Comparison of ENCODE assay signal across 8 cellular contexts in the genomic region with DNA sequence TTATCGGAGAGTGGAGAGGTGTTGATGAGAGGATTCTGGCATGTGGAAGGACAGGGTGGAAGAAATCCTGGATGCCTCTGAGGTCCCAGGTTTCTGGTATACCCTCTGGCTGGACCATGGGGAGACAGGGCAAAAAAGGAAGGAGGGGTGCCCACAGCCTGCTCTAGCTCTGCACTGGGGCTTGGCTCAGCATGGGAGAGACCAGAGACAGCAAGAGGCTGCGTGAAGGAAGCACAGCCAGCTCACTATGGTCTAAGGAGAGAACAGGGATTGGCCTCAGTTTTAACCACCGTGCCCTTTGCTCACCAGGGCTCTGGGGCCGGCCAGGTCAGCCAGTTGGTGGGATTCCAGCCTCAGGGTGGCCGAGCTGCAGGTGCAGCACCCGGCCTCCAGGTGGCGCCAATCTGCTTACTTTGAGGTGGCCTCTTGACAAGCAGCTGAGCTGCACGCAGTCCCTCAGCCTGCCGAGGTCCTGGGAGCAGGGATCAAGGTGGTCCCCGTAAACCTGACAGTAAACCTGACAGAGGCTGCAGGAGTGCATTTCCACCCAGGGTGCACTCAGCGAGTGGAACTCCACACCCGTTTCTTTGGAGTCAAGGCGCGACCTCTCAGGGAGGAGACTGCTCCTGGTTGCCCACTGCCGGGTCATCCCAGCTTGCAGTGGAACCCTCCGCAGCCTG. TPM values are rescaled to one million over a fixed set of nuclear protein-coding genes. Genes with fewer than 3 reads are reported as not detected.
DNase-seq lines count a peak whose midpoint lies in the region; ATAC-seq and TF ChIP-seq lines count a peak whose summit lies in the region.

No MANE protein-coding gene starts in this region.

- no peak overlapping the region for H3K9ac ChIP-seq in fibroblast of lung (ENCODE audit: insufficient read depth, low read length)
- no peak overlapping the region for H3K9ac ChIP-seq in neuronal stem cell (ENCODE audit: low read depth, low read length, poor library complexity)
- no peak overlapping the region for H3K9ac ChIP-seq in subcutaneous abdominal adipose tissue (ENCODE audit: low read length in 5 of 5)

- no peak overlapping the region for H2BK15ac ChIP-seq in neuronal stem cell (ENCODE audit: low read length)

- no peak overlapping the region for H2BK12ac ChIP-seq in neuronal stem cell (ENCODE audit: low read length)

- no peak overlapping the region for H4K8ac ChIP-seq in neuronal stem cell (ENCODE audit: low read depth, low read length)

- peaks cover 16% of the 10 kb centered on the region for H3K4me1 Mint-ChIP-seq in activated T-cell treated with anti-CD3 and anti-CD28 coated beads, Interleukin-2, amount 50 U/mL, for 72 hours (ENCODE audit: low read depth)

- peaks cover 60% of the 10 kb centered on the region for H3K27me3 Mint-ChIP-seq in activated T-cell treated with anti-CD3 and anti-CD28 coated beads, Interleukin-2, amount 50 U/mL, for 72 hours (ENCODE audit: low read depth)

- H4K20me1 ChIP-seq in fibroblast of lung (ENCODE audit: control insufficient read depth, extremely low read depth, insufficient read depth, low read length), result no peaks in the 10 kb centered on the region

- H2BK120ac ChIP-seq in neuronal stem cell (ENCODE audit: low read depth, low read length), result no peak overlapping the region

- H3K18ac ChIP-seq in neuronal stem cell (ENCODE audit: low read length), result no peak overlapping the region

- H4K91ac ChIP-seq in neuronal stem cell (ENCODE audit: low read depth, low read length, poor library complexity), result no peak overlapping the region

- H3K27me3 ChIP-seq in Peyer's patch (peaks cover 0 to 8% of the 10 kb centered on the region in 2 donors), fibroblast of lung (ENCODE audit: control insufficient read depth, insufficient read depth, low read length) (no peaks in the 10 kb centered on the region), neuronal stem cell (ENCODE audit: control insufficient read depth in 3 of 3, insufficient read depth in 3 of 3, low read depth in 1 of 3, low read length in 3 of 3) (peaks cover 0 to 55% (median 21%) of the 10 kb centered on the region in 3 experiments), subcutaneous abdominal adipose tissue (ENCODE audit: control insufficient read depth in 5 of 5, insufficient read depth in 4 of 5, low read length in 5 of 5) (peaks cover 9 to 37% (median 13%) of the 10 kb centered on the region in 5 donors)

- no peak overlapping the region for H3K14ac ChIP-seq in neuronal stem cell (ENCODE audit: low read length)

- H3K4ac ChIP-seq in neuronal stem cell (ENCODE audit: low read length), result no peak overlapping the region

- H3K27ac Mint-ChIP-seq in activated T-cell treated with anti-CD3 and anti-CD28 coated beads, Interleukin-2, amount 50 U/mL, for 72 hours, result no peak overlapping the region

- H3K4me1 ChIP-seq in Peyer's patch, result peaks cover 0 to 20% (median 7%) of the 10 kb centered on the region in 4 donors
- H3K4me1 ChIP-seq in fibroblast of lung (ENCODE audit: control insufficient read depth, extremely low read depth, insufficient read depth, low read length), result peaks cover 4% of the 10 kb centered on the region
- peaks cover 6 to 9% of the 10 kb centered on the region in 2 donors for H3K4me1 ChIP-seq in neuronal stem cell (ENCODE audit: control insufficient read depth in 2 of 2, insufficient read depth in 1 of 2, low read depth in 1 of 2, low read length in 2 of 2)
- H3K4me1 ChIP-seq in subcutaneous abdominal adipose tissue (ENCODE audit: control insufficient read depth in 5 of 5, insufficient read depth in 5 of 5, low read length in 5 of 5), result peaks cover 0 to 16% (median 12%) of the 10 kb centered on the region in 5 donors

- H3K9me3 ChIP-seq in Peyer's patch (no peaks in the 10 kb centered on the region), fibroblast of lung (ENCODE audit: control insufficient read depth, insufficient read depth, low read depth, low read length) (no peaks in the 10 kb centered on the region), neuronal stem cell (replicated peaks in 1 of 2; ENCODE audit: control insufficient read depth in 2 of 2, insufficient read depth in 1 of 2, low read depth in 1 of 2, low read length in 2 of 2) (no peaks in the 10 kb centered on the region), subcutaneous abdominal adipose tissue (ENCODE audit: control insufficient read depth in 5 of 5, low read length in 5 of 5) (no peaks in the 10 kb centered on the region)

- H2AFZ ChIP-seq in fibroblast of lung (ENCODE audit: low read length), result no peak overlapping the region
- H2AFZ ChIP-seq in neuronal stem cell (ENCODE audit: low read length), result peak overlapping the region; percentile 25

- H3K9me3 Mint-ChIP-seq in activated T-cell treated with anti-CD3 and anti-CD28 coated beads, Interleukin-2, amount 50 U/mL, for 72 hours, result no peaks in the 10 kb centered on the region

- DNase-seq in DMS 273 (lab: John Stamatoyannopoulos, UW; ENCODE audit: unreplicated experiment) (peak; percentile 81), DMS 273 treated with DMSO at 0.1 percent for 48 hours (lab: John Stamatoyannopoulos, UW) (no peak), HUDEP-2 (lab: John Stamatoyannopoulos, UW; ENCODE audit: unreplicated experiment in 76 of 76) (peak in 69 of 76 experiments; percentile 1 to 80 (median 51)), Peyer's patch (peak; percentile 68 to 87 (median 81)), fibroblast of lung (ENCODE audit: low read depth in 2 of 2) (peak; percentile 61 to 72), neuronal stem cell (ENCODE audit: low spot score) (peak; percentile 76)
- DNase-seq in activated T-cell treated with anti-CD3 and anti-CD28 coated beads, Interleukin-2, amount 50 U/mL, for 72 hours, result peak; percentile 78 to 82

- H3K23ac ChIP-seq in neuronal stem cell (ENCODE audit: low read depth, low read length, poor library complexity), result peak overlapping the region; percentile 20

- peak overlapping the region in 2 of 4 donors; percentile 41 to 50 for H3K4me3 ChIP-seq in Peyer's patch
- H3K4me3 ChIP-seq in fibroblast of lung (replicated peaks in 1 of 4; ENCODE audit: control extremely low read depth in 1 of 4, insufficient read depth in 1 of 4, low read depth in 3 of 4, low read length in 4 of 4), result peak overlapping the region in 1 of 4 experiments; percentile 61
- no peak overlapping the region for H3K4me3 ChIP-seq in neuronal stem cell (ENCODE audit: low read length in 2 of 2)
- H3K4me3 ChIP-seq in subcutaneous abdominal adipose tissue (ENCODE audit: low read depth in 1 of 5, low read length in 5 of 5), result peak overlapping the region in 4 of 5 donors; percentile 32 to 67 (median 54)

- peaks cover 2% of the 10 kb centered on the region for H3K79me1 ChIP-seq in neuronal stem cell (ENCODE audit: low read depth, low read length)

- H2AK5ac ChIP-seq in neuronal stem cell (ENCODE audit: low read depth, low read length), result peak overlapping the region; percentile 75

- TF ChIP-seq POLR2A in Peyer's patch (IDR thresholded peaks at IDR 0.05), result no peak

- H3K4me3 Mint-ChIP-seq in activated T-cell treated with anti-CD3 and anti-CD28 coated beads, Interleukin-2, amount 50 U/mL, for 72 hours, result peak overlapping the region; percentile 74 to 88

- H3K27ac ChIP-seq in Peyer's patch (no peak overlapping the region), fibroblast of lung (ENCODE audit: insufficient read depth, low read length) (no peak overlapping the region), neuronal stem cell (replicated peaks; ENCODE audit: low read length) (no peak overlapping the region), subcutaneous abdominal adipose tissue (ENCODE audit: low read depth, low read length) (no peak overlapping the region)

- peak overlapping the region; percentile 10 for H2BK5ac ChIP-seq in neuronal stem cell (ENCODE audit: low read length)

- no CpG with 5 or more reads among the region's 16 CpGs for WGBS in neuronal stem cell (ENCODE audit: extremely low coverage in 2 of 2, insufficient read length in 2 of 2, insufficient replicate concordance in 1 of 2), 2 donors

- ATAC-seq in activated T-cell treated with anti-CD3 and anti-CD28 coated beads, Interleukin-2, amount 50 U/mL, for 72 hours (replicated peaks in 1 of 2), result peak; percentile 59 to 67

- no peaks in the 10 kb centered on the region for H3K36me3 Mint-ChIP-seq in activated T-cell treated with anti-CD3 and anti-CD28 coated beads, Interleukin-2, amount 50 U/mL, for 72 hours (ENCODE audit: insufficient read depth in 2 of 2)

- H3K4me2 ChIP-seq in fibroblast of lung (ENCODE audit: extremely low read depth, insufficient read depth, low read length) (peak overlapping the region; percentile 67), neuronal stem cell (ENCODE audit: insufficient read depth, low read length, poor library complexity, severe bottlenecking) (no peak overlapping the region)

- H3K79me2 ChIP-seq in fibroblast of lung (ENCODE audit: control insufficient read depth, insufficient read depth, low read length), result no peaks in the 10 kb centered on the region

- H3K36me3 ChIP-seq in Peyer's patch (no peaks in the 10 kb centered on the region), fibroblast of lung (ENCODE audit: control insufficient read depth, insufficient read depth, low read length) (no peaks in the 10 kb centered on the region), neuronal stem cell (replicated peaks in 1 of 2; ENCODE audit: control insufficient read depth in 2 of 2, insufficient read depth in 2 of 2, low read length in 2 of 2) (no peaks in the 10 kb centered on the region), subcutaneous abdominal adipose tissue (ENCODE audit: control insufficient read depth in 5 of 5, insufficient read depth in 5 of 5, low read length in 5 of 5) (no peaks in the 10 kb centered on the region)

- TF ChIP-seq CTCF in Peyer's patch (IDR thresholded peaks at IDR 0.05) (peak; percentile 51 to 90 (median 78)), fibroblast of lung (conservative IDR thresholded peaks at IDR 0.05 in 1 of 2, IDR thresholded peaks at IDR 0.05 in 1 of 2; ENCODE audit: low read depth in 1 of 2, low read length in 2 of 2) (peak; percentile 74 to 91)

RNA-seq across cellular contexts. Expression of a gene that starts 25.0 kb away (rescaled TPM):
- total RNA-seq in Peyer's patch (10 to 100 TPM; 53.6 to 94.6 (median 68.1) TPM), fibroblast of lung (122 and 138 TPM in 2 replicates)
- 10 to 100 TPM; 54.4 to 55.5 TPM for total RNA-seq in activated T-cell treated with anti-CD3 and anti-CD28 coated beads, Interleukin-2, amount 50 U/mL, for 72 hours
- polyA plus RNA-seq in fibroblast of lung, result 86.2 and 97.8 TPM in 2 replicates
- 53.2 and 57.1 TPM in 2 replicates for polyA plus RNA-seq in fibroblast of lung (2012)
- 33.6 and 39.7 TPM in 2 replicates for polyA minus RNA-seq in fibroblast of lung (ENCODE audit: low replicate concordance)
- polyA plus RNA-seq in neuronal stem cell (2013, experiment 1 of 2), result 52.6 TPM
- polyA plus RNA-seq in neuronal stem cell (2013, experiment 2 of 2), result 53.4 TPM

Comparison
In these comparisons a context has a peak if more than half of its experiments do, and no peak if none do; other contexts are left out.
1. H3K4me3 ChIP-seq: peak in subcutaneous abdominal adipose tissue (4 of 5); none in neuronal stem cell (0 of 2).